8 cellular contexts compared by ENCODE assay signal in genomic region chr15:59687831-59688230, GRCh38. TPM values are rescaled to one million over a fixed set of nuclear protein-coding genes. Genes with fewer than 3 reads are reported as not detected.
DNase-seq lines count a peak whose midpoint lies in the region; ATAC-seq and TF ChIP-seq lines count a peak whose summit lies in the region.

No MANE protein-coding gene starts in this region.

- H3K27me3 ChIP-seq in neural cell (ENCODE audit: insufficient read depth, low read depth, low read length): no peaks in the 10 kb centered on the region

- H3K9me3 ChIP-seq in neural cell (ENCODE audit: low read length): no peaks in the 10 kb centered on the region

- H3K27ac ChIP-seq in C4-2B (peak overlapping the region; percentile 12; the same call in 1 of the 2 replicates), neural cell (ENCODE audit: low read length) (peak overlapping the region; percentile 84)

- H3K4me1 Mint-ChIP-seq in endothelial cell (ENCODE audit: unreplicated experiment): peaks cover 33% of the 10 kb centered on the region

- TF ChIP-seq RAD21 in neural cell (conservative IDR thresholded peaks at IDR 0.05): no peak

- no peaks in the 10 kb centered on the region for H4K20me1 ChIP-seq in neural cell (ENCODE audit: insufficient read depth)

- peak overlapping the region; percentile 100 for H3K27ac Mint-ChIP-seq in endothelial cell (ENCODE audit: unreplicated experiment)

- no peak overlapping the region for H2AFZ ChIP-seq in neural cell (ENCODE audit: low read depth, low read length)

- peaks cover 57% of the 10 kb centered on the region for H3K79me2 ChIP-seq in neural cell (replicated peaks; ENCODE audit: insufficient read depth, low read length)

- DNase-seq in SKM-1 treated with dmso at 0.1 percent for 144 hours (lab: John Stamatoyannopoulos, UW; ENCODE audit: unreplicated experiment) (peak; percentile 36), endothelial cell (ENCODE audit: low spot score) (no peak)

- peaks cover 8% of the 10 kb centered on the region for H3K27me3 Mint-ChIP-seq in endothelial cell (ENCODE audit: unreplicated experiment)

- H3K36me3 Mint-ChIP-seq in endothelial cell (ENCODE audit: low read depth, unreplicated experiment): peaks cover 16% of the 10 kb centered on the region

- peaks cover 4% of the 10 kb centered on the region for H3F3A ChIP-seq in neural cell (ENCODE audit: insufficient read depth, low read length, poor library complexity, severe bottlenecking)

- H3K9ac ChIP-seq in neural cell (ENCODE audit: low read length): peak overlapping the region; percentile 97

- no peaks in the 10 kb centered on the region for H3K9me2 ChIP-seq in neural cell (ENCODE audit: insufficient read depth, low read length)

- peak overlapping the region; percentile 97 for H3K4me2 ChIP-seq in neural cell (ENCODE audit: low read length)

- no peak for TF ChIP-seq EP300 in neural cell (conservative IDR thresholded peaks at IDR 0.05; ENCODE audit: poor library complexity, severe bottlenecking)

- ATAC-seq in GM21825 (IDR thresholded peaks at IDR 0.05; ENCODE audit: unreplicated experiment) (peak; percentile 21), GM18858 (IDR thresholded peaks at IDR 0.05; ENCODE audit: unreplicated experiment) (no peak), GM21619 (IDR thresholded peaks at IDR 0.05; ENCODE audit: unreplicated experiment) (no peak), HG02763 (IDR thresholded peaks at IDR 0.05; ENCODE audit: unreplicated experiment) (no peak)

- no peaks in the 10 kb centered on the region for H3K36me3 ChIP-seq in neural cell (ENCODE audit: insufficient read depth, low read length)

- peak overlapping the region; percentile 100 for H3K4me3 ChIP-seq in neural cell (ENCODE audit: low read length)

- no peak; the same call in 1 of the 2 replicates for TF ChIP-seq CTCF in C4-2B (conservative IDR thresholded peaks at IDR 0.05)
- TF ChIP-seq CTCF in endothelial cell (IDR thresholded peaks at IDR 0.05; ENCODE audit: unreplicated experiment): no peak
- TF ChIP-seq CTCF in neural cell (IDR thresholded peaks at IDR 0.05; ENCODE audit: poor library complexity, severe bottlenecking): no peak

- H3K9me3 Mint-ChIP-seq in endothelial cell (ENCODE audit: unreplicated experiment): no peaks in the 10 kb centered on the region

- H3K4me3 Mint-ChIP-seq in endothelial cell (ENCODE audit: unreplicated experiment): peak overlapping the region; percentile 99

TF ChIP-seq in neural cell, 6 proteins besides CTCF, POLR2A, EP300 and RAD21:
- TF ChIP-seq MXI1 (conservative IDR thresholded peaks at IDR 0.05; ENCODE audit: poor library complexity, severe bottlenecking): no peak
- TF ChIP-seq TAF1 (IDR thresholded peaks at IDR 0.05; ENCODE audit: low read depth): no peak
- TF ChIP-seq SMC3 (conservative IDR thresholded peaks at IDR 0.05; ENCODE audit: poor library complexity): no peak
- TF ChIP-seq POLR2AphosphoS5 (IDR thresholded peaks at IDR 0.05): no peak
- TF ChIP-seq REST (IDR thresholded peaks at IDR 0.05; ENCODE audit: borderline replicate concordance): no peak
- no peak for TF ChIP-seq EZH2 (IDR thresholded peaks at IDR 0.05; ENCODE audit: borderline replicate concordance, insufficient read depth, low read length, poor library complexity, severe bottlenecking)
TF ChIP-seq in neural cell: peak in this region for 0.

RNA-seq across cellular contexts. Expression of gene BNIP2, which starts 1.3 kb away (rescaled TPM):
- total RNA-seq in endothelial cell (ENCODE audit: unreplicated experiment): 75.3 TPM
- polyA plus RNA-seq in neural cell: 142 and 170 TPM in 2 replicates
- polyA minus RNA-seq in neural cell: 102 and 121 TPM in 2 replicates

RNA-seq across cellular contexts. Expression of gene GTF2A2, which starts 30.5 kb away (rescaled TPM):
- 72.7 TPM for total RNA-seq in endothelial cell (ENCODE audit: unreplicated experiment)
- polyA plus RNA-seq in neural cell: 124 and 171 TPM in 2 replicates
- 19.2 and 22.9 TPM in 2 replicates for polyA minus RNA-seq in neural cell
